24 cellular contexts compared by ENCODE assay signal in genomic region chr15:55824857-55825613, GRCh38.
DNase-seq lines count a peak whose midpoint lies in the region; ATAC-seq and TF ChIP-seq lines count a peak whose summit lies in the region.
"Had no signal": no experiment of that assay in that cellular context is flagged by ENCODE, and none has a peak within 500 bp of the region (broad histone marks: within the 10 kb centered on the region; RNA-seq: fewer than 3 reads in every experiment).

No MANE protein-coding gene starts in this region.

- ATAC-seq in Panc1 (peak; percentile 34; the same call in 1 of the 2 replicates), HG03460 (IDR thresholded peaks at IDR 0.05; ENCODE audit: unreplicated experiment) (no peak)
- ATAC-seq: stimulated activated effector memory CD8-positive, alpha-beta T cell treated with anti-CD3 and anti-CD28 coated beads, Interleukin-12 subunit alpha, Interleukin-12 subunit beta, amount 100 ng/mL, for 72 hours; T-helper 17 cell had no signal

- H3K4me1 Mint-ChIP-seq in Calu3 (ENCODE audit: low read depth, unreplicated experiment) (no peaks in the 10 kb centered on the region), mesothelial cell of epicardium (peaks cover 44% of the 10 kb centered on the region)

- TF ChIP-seq CTCF in Calu3 (IDR thresholded peaks at IDR 0.05; ENCODE audit: unreplicated experiment): no peak
- peak; percentile 29 for TF ChIP-seq CTCF in Panc1 (IDR thresholded peaks at IDR 0.05)
- TF ChIP-seq CTCF in mesothelial cell of epicardium (IDR thresholded peaks at IDR 0.05; ENCODE audit: unreplicated experiment): no peak

- H3K4me3 Mint-ChIP-seq in Calu3 (ENCODE audit: low read depth, unreplicated experiment) (no peak overlapping the region), mesothelial cell of epicardium (no peak overlapping the region)
- H3K4me3 Mint-ChIP-seq: activated CD4-positive, alpha-beta T cell treated with anti-CD3 and anti-CD28 coated beads, Interleukin-2, amount 10 ng/mL, durations not matched to agents 24 days and 14 days; activated naive CD8-positive, alpha-beta T cell; activated T-helper 1 cell treated with anti-CD3 and anti-CD28 coated beads, Interleukin-12 subunit alpha, Interleukin-12 subunit beta, Interleukin-2, Interleukin-4 antibody, amounts not matched to agents 30 ng/mL and 10 ng/mL and 1 ng/mL, durations not matched to agents 14 hours and 24 hours and 36 hours; CD4-positive, alpha-beta memory T cell; stimulated activated effector memory CD8-positive, alpha-beta T cell treated with anti-CD3 and anti-CD28 coated beads, Interleukin-12 subunit alpha, Interleukin-12 subunit beta, amount 100 ng/mL, for 72 hours; T-helper 17 cell had no signal

- peak overlapping the region; percentile 21 for H3K27ac Mint-ChIP-seq in Calu3 (ENCODE audit: unreplicated experiment)
- peak overlapping the region; percentile 23 for H3K27ac Mint-ChIP-seq in mesothelial cell of epicardium
- H3K27ac Mint-ChIP-seq: activated CD4-positive, alpha-beta T cell treated with anti-CD3 and anti-CD28 coated beads, Interleukin-2, amount 10 ng/mL, durations not matched to agents 24 days and 14 days; activated naive CD8-positive, alpha-beta T cell; activated T-helper 1 cell treated with anti-CD3 and anti-CD28 coated beads, Interleukin-12 subunit alpha, Interleukin-12 subunit beta, Interleukin-2, Interleukin-4 antibody, amounts not matched to agents 30 ng/mL and 10 ng/mL and 1 ng/mL, durations not matched to agents 14 hours and 24 hours and 36 hours; CD4-positive, alpha-beta memory T cell; progenitor cell of endocrine pancreas; stimulated activated effector memory CD8-positive, alpha-beta T cell treated with anti-CD3 and anti-CD28 coated beads, Interleukin-12 subunit alpha, Interleukin-12 subunit beta, amount 100 ng/mL, for 72 hours; T-helper 17 cell had no signal

- H3K4me1 ChIP-seq in HAP-1 (peaks cover 9% of the 10 kb centered on the region), Panc1 (ENCODE audit: control insufficient read depth, insufficient read depth, low read length) (no peaks in the 10 kb centered on the region)
- H3K4me1 ChIP-seq: ascending aorta, SJCRH30, uterus had no signal

- H3K9me3 ChIP-seq in HAP-1 (no peaks in the 10 kb centered on the region), Panc1 (ENCODE audit: control insufficient read depth, insufficient read depth, low read depth, low read length) (no peaks in the 10 kb centered on the region)
- H3K9me3 ChIP-seq: ascending aorta, uterus had no signal

- H3K27ac ChIP-seq in Panc1 (ENCODE audit: low read length): no peak overlapping the region
- H3K27ac ChIP-seq: ascending aorta, dorsolateral prefrontal cortex, SJCRH30, uterus had no signal

- BruUV-seq in Calu3 (replicated peaks; lab: Mats Ljungman, UMichigan): no TSS peak
- BruUV-seq in Panc1 (replicated peaks; lab: Mats Ljungman, UMichigan): no TSS peak

- H3K27me3 Mint-ChIP-seq in Calu3 (ENCODE audit: unreplicated experiment): no peaks in the 10 kb centered on the region
- H3K27me3 Mint-ChIP-seq in mesothelial cell of epicardium (ENCODE audit: low read depth): no peaks in the 10 kb centered on the region
- H3K27me3 Mint-ChIP-seq: activated CD4-positive, alpha-beta T cell treated with anti-CD3 and anti-CD28 coated beads, Interleukin-2, amount 10 ng/mL, durations not matched to agents 24 days and 14 days; progenitor cell of endocrine pancreas had no signal

- DNase-seq in Calu3 (no peak), HAP-1 (ENCODE audit: low spot score in 2 of 2) (peak; percentile 7 to 20), Panc1 (ENCODE audit: low read depth, low spot score) (no peak), mesothelial cell of epicardium (ENCODE audit: low spot score in 2 of 2, unreplicated experiment in 2 of 2) (no peak), T1000 (lab: John Stamatoyannopoulos, UW) (no peak), MV-4-11 (lab: John Stamatoyannopoulos, UW) (no peak)
- DNase-seq: activated CD4-positive, alpha-beta T cell treated with anti-CD3 and anti-CD28 coated beads, Interleukin-2, amount 10 ng/mL, durations not matched to agents 24 days and 14 days; CD4-positive, alpha-beta memory T cell; central memory CD4-positive, alpha-beta T cell; MM.1S; NCI-H1436 treated with DMSO at 0.1 percent for 48 hours; NCI-H2171 treated with DMSO at 0.1 percent for 48 hours; NCI-H748 treated with DMSO at 0.1 percent for 48 hours; OCI-M1; T-helper 17 cell; uterus had no signal

- no peaks in the 10 kb centered on the region for H3K27me3 ChIP-seq in HAP-1 (ENCODE audit: low read depth)
- no peaks in the 10 kb centered on the region for H3K27me3 ChIP-seq in Panc1 (ENCODE audit: control insufficient read depth, insufficient read depth, low read length)
- H3K27me3 ChIP-seq: ascending aorta, dorsolateral prefrontal cortex, SJCRH30, uterus had no signal

- H3K4me3 ChIP-seq in HAP-1: no peak overlapping the region
- no peak overlapping the region for H3K4me3 ChIP-seq in Panc1 (ENCODE audit: low read depth in 2 of 2, low read length in 2 of 2)
- H3K4me3 ChIP-seq: ascending aorta, dorsolateral prefrontal cortex, SJCRH30, uterus had no signal

- H3K36me3 Mint-ChIP-seq in Calu3 (ENCODE audit: insufficient read depth, unreplicated experiment): peaks cover 12% of the 10 kb centered on the region
- peaks cover 11% of the 10 kb centered on the region for H3K36me3 Mint-ChIP-seq in mesothelial cell of epicardium
- H3K36me3 Mint-ChIP-seq: activated naive CD8-positive, alpha-beta T cell; stimulated activated effector memory CD8-positive, alpha-beta T cell treated with anti-CD3 and anti-CD28 coated beads, Interleukin-12 subunit alpha, Interleukin-12 subunit beta, amount 100 ng/mL, for 72 hours had no signal

- POLR2A ChIA-PET in Panc1 (lab: Charles Lee): interaction anchor here (0.6 kb wide), 1 partner anchor 301 kb away, joined by 9 read pairs; no protein-coding TSS in a partner anchor

- CTCF ChIA-PET in Calu3 (lab: Charles Lee): no interaction called here
- CTCF ChIA-PET in Panc1 (lab: Charles Lee): interaction anchor here (0.7 to 1.0 kb wide), 2 partner anchors 52 to 56 kb away, joined by 3 to 7 read pairs; no protein-coding TSS in a partner anchor

- no peaks in the 10 kb centered on the region for H3K36me3 ChIP-seq in HAP-1 (replicated peaks)
- no peaks in the 10 kb centered on the region; the same call in 1 of the 2 replicates for H3K36me3 ChIP-seq in Panc1 (ENCODE audit: control insufficient read depth, insufficient read depth, low read length)
- H3K36me3 ChIP-seq: SJCRH30, uterus had no signal

- no peaks in the 10 kb centered on the region for H3K9me3 Mint-ChIP-seq in Calu3 (ENCODE audit: low read depth, unreplicated experiment)
- no peaks in the 10 kb centered on the region for H3K9me3 Mint-ChIP-seq in mesothelial cell of epicardium
- H3K9me3 Mint-ChIP-seq: activated CD4-positive, alpha-beta T cell treated with anti-CD3 and anti-CD28 coated beads, Interleukin-2, amount 10 ng/mL, durations not matched to agents 24 days and 14 days; activated T-helper 1 cell treated with anti-CD3 and anti-CD28 coated beads, Interleukin-12 subunit alpha, Interleukin-12 subunit beta, Interleukin-2, Interleukin-4 antibody, amounts not matched to agents 30 ng/mL and 10 ng/mL and 1 ng/mL, durations not matched to agents 14 hours and 24 hours and 36 hours; stimulated activated effector memory CD8-positive, alpha-beta T cell treated with anti-CD3 and anti-CD28 coated beads, Interleukin-12 subunit alpha, Interleukin-12 subunit beta, amount 100 ng/mL, for 72 hours had no signal

- intact Hi-C loops in Calu3 (cut with micrococcal nuclease; ENCODE audit: unreplicated experiment): no loop called here
- intact Hi-C loops in Panc1 (cut with micrococcal nuclease; ENCODE audit: unreplicated experiment): no loop called here

- in situ Hi-C loops in HAP-1 (cut with MboI; ENCODE audit: low sequenced_read_pairs) (no loop called here), Panc1 (cut with HindIII; ENCODE audit: low pct_unique_long_range_greater_than_20kb, low sequenced_read_pairs) (no loop called here)

Comparison
In these comparisons a context has a peak if more than half of its experiments do, and no peak if none do; other contexts are left out.
1. DNase-seq: peak in HAP-1 (2 of 2); none in Calu3 (single experiment), Panc1 (single experiment), mesothelial cell of epicardium (0 of 2), T1000 (single experiment) and MV-4-11 (single experiment).